1 cellular context compared by ENCODE assay signal in genomic region chr5:154461531-154461930, GRCh38.
TF ChIP-seq lines count a peak whose summit lies in the region.

No MANE protein-coding gene starts in this region.

TF ChIP-seq in H1, 55 proteins besides CTCF, POLR2A, EP300 and RAD21:
- TF ChIP-seq, protein P1, sequence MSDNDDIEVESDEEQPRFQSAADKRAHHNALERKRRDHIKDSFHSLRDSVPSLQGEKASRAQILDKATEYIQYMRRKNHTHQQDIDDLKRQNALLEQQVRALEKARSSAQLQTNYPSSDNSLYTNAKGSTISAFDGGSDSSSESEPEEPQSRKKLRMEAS (IDR thresholded peaks at IDR 0.05): no peak
- TF ChIP-seq EGR1 (IDR thresholded peaks at IDR 0.05; ENCODE audit: borderline replicate concordance, low read depth, low read length) (no peak), POLR2AphosphoS5 (IDR thresholded peaks at IDR 0.05; ENCODE audit: low read depth, low read length) (no peak), TBP (IDR thresholded peaks at IDR 0.05; ENCODE audit: low read depth, low read length) (no peak), SP2 (IDR thresholded peaks at IDR 0.05; ENCODE audit: low read length) (no peak), TAF1 (IDR thresholded peaks at IDR 0.05; ENCODE audit: low read depth, low read length) (no peak), GTF2F1 (IDR thresholded peaks at IDR 0.05; ENCODE audit: borderline replicate concordance, low read depth, low read length) (no peak), SIN3A (conservative IDR thresholded peaks at IDR 0.05 in 1 of 2, IDR thresholded peaks at IDR 0.05 in 1 of 2; ENCODE audit: low read depth in 1 of 2, low read length in 2 of 2) (no peak), E2F6 (IDR thresholded peaks at IDR 0.05) (no peak), JUND (IDR thresholded peaks at IDR 0.05; ENCODE audit: low read length) (no peak), KDM4A (IDR thresholded peaks at IDR 0.05; ENCODE audit: low read depth, low read length, severe bottlenecking) (no peak), EZH2 (IDR thresholded peaks at IDR 0.05; ENCODE audit: low read depth, low read length, severe bottlenecking) (no peak), CTBP2 (IDR thresholded peaks at IDR 0.05; ENCODE audit: borderline replicate concordance, insufficient read depth, insufficient read length, low read length) (no peak), SAP30 (IDR thresholded peaks at IDR 0.05; ENCODE audit: insufficient read depth, insufficient replicate concordance, low read length) (no peak), CREB1 (IDR thresholded peaks at IDR 0.05) (no peak), RXRA (IDR thresholded peaks at IDR 0.05; ENCODE audit: insufficient read depth, low read depth, low read length) (no peak), YY1 (IDR thresholded peaks at IDR 0.05; ENCODE audit: low read depth, low read length) (no peak), CHD2 (IDR thresholded peaks at IDR 0.05; ENCODE audit: low read length) (no peak), TEAD4 (IDR thresholded peaks at IDR 0.05; ENCODE audit: low read depth, low read length) (no peak)
TF ChIP-seq in H1: peak in this region for 0.
